12 cellular contexts compared by ENCODE assay signal in genomic region chr6:100347901-100348550, GRCh38.
A peak's percentile ranks its signal among the peaks of the same experiment; 100 is the strongest.
DNase-seq lines count a peak whose midpoint lies in the region; ATAC-seq and TF ChIP-seq lines count a peak whose summit lies in the region.
"Had no signal": no experiment of that assay in that cellular context is flagged by ENCODE, and none has a peak within 500 bp of the region (broad histone marks: within the 10 kb centered on the region; RNA-seq: fewer than 3 reads in every experiment).

No MANE protein-coding gene starts in this region.

- no peaks in the 10 kb centered on the region for H3K36me3 Mint-ChIP-seq in endothelial cell (ENCODE audit: low read depth, unreplicated experiment)

- H3K4me3 Mint-ChIP-seq in endothelial cell (ENCODE audit: unreplicated experiment): no peak overlapping the region
- H3K4me3 Mint-ChIP-seq: activated T-helper 1 cell treated with anti-CD3 and anti-CD28 coated beads, Interleukin-12 subunit alpha, Interleukin-12 subunit beta, Interleukin-2, Interleukin-4 antibody, amounts not matched to agents 30 ng/mL and 10 ng/mL and 1 ng/mL, durations not matched to agents 14 hours and 24 hours and 36 hours; T-helper 1 cell treated with Interleukin-12 subunit alpha and Interleukin-12 subunit beta and Interleukin-4 antibody, amounts not matched to agents 30 μg/mL and 1 μg/mL, for 36 hours had no signal

- DNase-seq in GM12865 (ENCODE audit: low read depth): peak; percentile 17
- DNase-seq in HCEC 1CT: peak; percentile 68
- DNase-seq in RPMI7951 (ENCODE audit: low read depth): peak; percentile 73
- DNase-seq in glomerular visceral epithelial cell (ENCODE audit: extremely low spot score): peak; percentile 49
- no peak for DNase-seq in activated CD4-positive, alpha-beta T cell treated with anti-CD3 and anti-CD28 coated beads for 48 hours
- DNase-seq in endothelial cell (ENCODE audit: low spot score): no peak
- DNase-seq in dermis blood vessel endothelial cell: no peak
- DNase-seq: DMS153, dorsolateral prefrontal cortex had no signal

- peaks cover 2% of the 10 kb centered on the region for H3K27me3 Mint-ChIP-seq in endothelial cell (ENCODE audit: unreplicated experiment)

- H3K27ac Mint-ChIP-seq in endothelial cell (ENCODE audit: unreplicated experiment): no peak overlapping the region
- H3K27ac Mint-ChIP-seq: activated T-helper 1 cell treated with anti-CD3 and anti-CD28 coated beads, Interleukin-12 subunit alpha, Interleukin-12 subunit beta, Interleukin-2, Interleukin-4 antibody, amounts not matched to agents 30 ng/mL and 10 ng/mL and 1 ng/mL, durations not matched to agents 14 hours and 24 hours and 36 hours; T-helper 1 cell treated with Interleukin-12 subunit alpha and Interleukin-12 subunit beta and Interleukin-4 antibody, amounts not matched to agents 30 μg/mL and 1 μg/mL, for 36 hours had no signal

- ATAC-seq in GM21737 (IDR thresholded peaks at IDR 0.05; ENCODE audit: unreplicated experiment): no peak

- TF ChIP-seq CTCF in GM12865 (IDR thresholded peaks at IDR 0.05; ENCODE audit: insufficient read depth, low read depth, low read length, missing control alignments): no peak
- no peak for TF ChIP-seq CTCF in endothelial cell (IDR thresholded peaks at IDR 0.05; ENCODE audit: unreplicated experiment)

- H3K4me1 Mint-ChIP-seq in endothelial cell (ENCODE audit: unreplicated experiment): no peaks in the 10 kb centered on the region

- no peaks in the 10 kb centered on the region for H3K9me3 Mint-ChIP-seq in endothelial cell (ENCODE audit: unreplicated experiment)
- H3K9me3 Mint-ChIP-seq: activated T-helper 1 cell treated with anti-CD3 and anti-CD28 coated beads, Interleukin-12 subunit alpha, Interleukin-12 subunit beta, Interleukin-2, Interleukin-4 antibody, amounts not matched to agents 30 ng/mL and 10 ng/mL and 1 ng/mL, durations not matched to agents 14 hours and 24 hours and 36 hours had no signal

- H3K4me3 ChIP-seq in GM12865 (ENCODE audit: low read depth, low read length): no peak overlapping the region
- H3K4me3 ChIP-seq: dorsolateral prefrontal cortex had no signal

Comparison
In these comparisons a context has a peak if more than half of its experiments do, and no peak if none do; other contexts are left out.
1. DNase-seq: peak in GM12865 (single experiment), HCEC 1CT (single experiment), RPMI7951 (single experiment) and glomerular visceral epithelial cell (single experiment); none in activated CD4-positive, alpha-beta T cell treated with anti-CD3 and anti-CD28 coated beads for 48 hours (single experiment), endothelial cell (single experiment) and dermis blood vessel endothelial cell (single experiment).